30 cellular contexts compared by ENCODE assay signal in genomic region chr9:136222896-136223266, GRCh38. TPM values are rescaled to one million over a fixed set of nuclear protein-coding genes. Genes with fewer than 3 reads are reported as not detected.
"Had no signal": no experiment of that assay in that cellular context is flagged by ENCODE, and none has a peak within 500 bp of the region (broad histone marks: within the 10 kb centered on the region; RNA-seq: fewer than 3 reads in every experiment).

No MANE protein-coding gene starts in this region.

- H3K4me3 ChIP-seq: body of pancreas, esophagus squamous epithelium, gastrocnemius medialis, skin epidermis, tibial artery had no signal

- H3K9ac ChIP-seq: parathyroid adenoma had no signal

- DNase-seq: activated CD4-positive, alpha-beta memory T cell treated with anti-CD3 and anti-CD28 coated beads, Interleukin-2, amount 10 ng/mL, durations not matched to agents 7 days and 5 days; activated CD4-positive, alpha-beta T cell treated with anti-CD3 and anti-CD28 coated beads, Interleukin-2, amount 10 ng/mL, durations not matched to agents 24 days and 14 days; activated CD8-positive, alpha-beta memory T cell treated with anti-CD3 and anti-CD28 coated beads, Interleukin-2, amount 10 ng/mL, durations not matched to agents 7 days and 5 days; activated effector memory CD4-positive, alpha-beta T cell treated with anti-CD3 and anti-CD28 coated beads, Interleukin-2, amount 50 U/mL, for 16 hours; activated naive CD4-positive, alpha-beta T cell treated with anti-CD3 and anti-CD28 coated beads, Interleukin-2, amount 50 U/mL, for 16 hours; activated T-cell treated with anti-CD3 and anti-CD28 coated beads for 4 hours; anterior cingulate cortex; body of pancreas; dermis blood vessel endothelial cell; effector CD8-positive, alpha-beta T cell; esophagus squamous epithelium; gastrocnemius medialis; hippocampal formation; nucleus accumbens; stimulated activated CD4-positive, alpha-beta T cell treated with anti-CD3 and anti-CD28 coated beads, Interleukin-1b, Interleukin-23, amount 100 ng/mL, for 48 hours; stimulated activated naive CD8-positive, alpha-beta T cell treated with anti-CD3 and anti-CD28 coated beads, Interleukin-15, amount 100 ng/mL, for 72 hours; T1000; tibial artery had no signal

- H3K4me1 ChIP-seq: gastrocnemius medialis, parathyroid adenoma, tibial artery had no signal

- H3K4me3 Mint-ChIP-seq: activated CD4-positive, alpha-beta memory T cell treated with anti-CD3 and anti-CD28 coated beads, Interleukin-2, amount 10 ng/mL, durations not matched to agents 7 days and 5 days; activated CD4-positive, alpha-beta T cell treated with anti-CD3 and anti-CD28 coated beads, Interleukin-2, amount 10 ng/mL, durations not matched to agents 24 days and 14 days; activated CD8-positive, alpha-beta memory T cell treated with anti-CD3 and anti-CD28 coated beads, Interleukin-2, amount 10 ng/mL, durations not matched to agents 7 days and 5 days; nephron; stimulated activated naive CD8-positive, alpha-beta T cell treated with anti-CD3 and anti-CD28 coated beads, Interleukin-15, amount 100 ng/mL, for 72 hours; T-helper 1 cell treated with Interleukin-12 subunit alpha and Interleukin-12 subunit beta and Interleukin-4 antibody, amounts not matched to agents 30 μg/mL and 1 μg/mL, for 36 hours had no signal

- H3K9me3 ChIP-seq: body of pancreas, esophagus squamous epithelium, gastrocnemius medialis, tibial artery had no signal

- H3K27me3 ChIP-seq: body of pancreas, gastrocnemius medialis, tibial artery had no signal

- H3K27ac ChIP-seq: body of pancreas, esophagus squamous epithelium, gastrocnemius medialis, parathyroid adenoma, tibial artery had no signal

- H3K36me3 Mint-ChIP-seq: activated CD8-positive, alpha-beta memory T cell treated with anti-CD3 and anti-CD28 coated beads, Interleukin-2, amount 10 ng/mL, durations not matched to agents 7 days and 5 days had no signal

- H3K27me3 Mint-ChIP-seq: activated CD4-positive, alpha-beta memory T cell treated with anti-CD3 and anti-CD28 coated beads, Interleukin-2, amount 10 ng/mL, durations not matched to agents 7 days and 5 days; activated CD4-positive, alpha-beta T cell treated with anti-CD3 and anti-CD28 coated beads, Interleukin-2, amount 10 ng/mL, durations not matched to agents 24 days and 14 days; activated CD8-positive, alpha-beta memory T cell treated with anti-CD3 and anti-CD28 coated beads, Interleukin-2, amount 10 ng/mL, durations not matched to agents 7 days and 5 days; stimulated activated naive CD8-positive, alpha-beta T cell treated with anti-CD3 and anti-CD28 coated beads, Interleukin-15, amount 100 ng/mL, for 72 hours had no signal

- FAIRE-seq: endothelial cell of umbilical vein, islet of Langerhans had no signal

- H3K27ac Mint-ChIP-seq: activated CD4-positive, alpha-beta T cell treated with anti-CD3 and anti-CD28 coated beads, Interleukin-2, amount 10 ng/mL, durations not matched to agents 24 days and 14 days; activated CD8-positive, alpha-beta memory T cell treated with anti-CD3 and anti-CD28 coated beads, Interleukin-2, amount 10 ng/mL, durations not matched to agents 7 days and 5 days; nephron; stimulated activated naive CD8-positive, alpha-beta T cell treated with anti-CD3 and anti-CD28 coated beads, Interleukin-15, amount 100 ng/mL, for 72 hours; T-helper 1 cell treated with Interleukin-12 subunit alpha and Interleukin-12 subunit beta and Interleukin-4 antibody, amounts not matched to agents 30 μg/mL and 1 μg/mL, for 36 hours had no signal

- H2AFZ ChIP-seq: parathyroid adenoma had no signal

- ATAC-seq: activated CD8-positive, alpha-beta memory T cell treated with anti-CD3 and anti-CD28 coated beads, Interleukin-2, amount 10 ng/mL, durations not matched to agents 7 days and 5 days; body of pancreas; gastrocnemius medialis; right cardiac atrium; stimulated activated naive CD8-positive, alpha-beta T cell treated with anti-CD3 and anti-CD28 coated beads, Interleukin-15, amount 100 ng/mL, for 72 hours had no signal

- H3K9me3 Mint-ChIP-seq: activated CD4-positive, alpha-beta memory T cell treated with anti-CD3 and anti-CD28 coated beads, Interleukin-2, amount 10 ng/mL, durations not matched to agents 7 days and 5 days; activated CD4-positive, alpha-beta T cell treated with anti-CD3 and anti-CD28 coated beads, Interleukin-2, amount 10 ng/mL, durations not matched to agents 24 days and 14 days; nephron; stimulated activated naive CD8-positive, alpha-beta T cell treated with anti-CD3 and anti-CD28 coated beads, Interleukin-15, amount 100 ng/mL, for 72 hours; T-helper 1 cell treated with Interleukin-12 subunit alpha and Interleukin-12 subunit beta and Interleukin-4 antibody, amounts not matched to agents 30 μg/mL and 1 μg/mL, for 36 hours had no signal

RNA-seq across cellular contexts. Expression of gene LHX3, which starts 18.0 kb away (rescaled TPM):
- total RNA-seq: activated CD4-positive, alpha-beta T cell treated with anti-CD3 and anti-CD28 coated beads, Interleukin-2, amount 10 ng/mL, durations not matched to agents 24 days and 14 days; activated CD8-positive, alpha-beta memory T cell treated with anti-CD3 and anti-CD28 coated beads, Interleukin-2, amount 10 ng/mL, durations not matched to agents 7 days and 5 days; body of pancreas; cardiac septum; chondrocyte; dermis blood vessel endothelial cell; endothelial cell of umbilical vein; esophagus squamous epithelium; gastrocnemius medialis; liver; pulmonary artery endothelial cell; right cardiac atrium; urinary bladder had no signal
- polyA plus RNA-seq: endothelial cell of umbilical vein, liver, right cardiac atrium, urinary bladder had no signal
